1 cellular context compared by ENCODE assay signal in genomic region chr2:74198461-74199274, GRCh38.
TF ChIP-seq lines count a peak whose summit lies in the region.

MTHFD2 (plus strand) TSS chr2:74198615; CDS start chr2:74198642, 27 bp downstream.

TF ChIP-seq in K562, 482 proteins besides CTCF, POLR2A, EP300 and RAD21 (continued from another document and continues in another):
- TF ChIP-seq ZBTB40 (IDR thresholded peaks at IDR 0.05) (no peak), ZBTB40 (CRISPR knock-in tag; IDR thresholded peaks at IDR 0.05) (0 out of 2 replicates have a peak, but pooled peaks have one; percentile 32), FOXP1 (CRISPR knock-in tag; IDR thresholded peaks at IDR 0.05) (peak; percentile 65; the same call in 1 of the 2 replicates), CLOCK (CRISPR knock-in tag; IDR thresholded peaks at IDR 0.05; ENCODE audit: borderline replicate concordance) (no peak), NFRKB (IDR thresholded peaks at IDR 0.05; ENCODE audit: low read depth) (peak; percentile 87), CXXC5 (CRISPR knock-in tag; IDR thresholded peaks at IDR 0.05) (peak; percentile 80), AFF1 (IDR thresholded peaks at IDR 0.05; ENCODE audit: low read depth in 1 of 2, partially characterized antibody in 2 of 2) (peak in 1 of 2 experiments; percentile 20), MEF2D (tag; conservative IDR thresholded peaks at IDR 0.05; ENCODE audit: low read depth) (no peak), HNRNPUL1 (IDR thresholded peaks at IDR 0.05; ENCODE audit: low read length) (no peak), ZNF778 (CRISPR knock-in tag; IDR thresholded peaks at IDR 0.05) (no peak), DEAF1 (CRISPR knock-in tag; IDR thresholded peaks at IDR 0.05) (peak; percentile 47; the same call in 1 of the 2 replicates), SRSF9 (IDR thresholded peaks at IDR 0.05; ENCODE audit: borderline replicate concordance, low read depth, low read length) (no peak), MCM3 (IDR thresholded peaks at IDR 0.05) (no peak), NELFE (IDR thresholded peaks at IDR 0.05; ENCODE audit: insufficient read depth, insufficient read length) (no peak), NRF1 (conservative IDR thresholded peaks at IDR 0.05 in 1 of 2, IDR thresholded peaks at IDR 0.05 in 1 of 2) (peak; percentile 86 to 89), RNF2 (IDR thresholded peaks at IDR 0.05) (peak; percentile 84), PKNOX1 (IDR thresholded peaks at IDR 0.05) (peak; percentile 98), HMBOX1 (IDR thresholded peaks at IDR 0.05) (no peak), ZNF263 (CRISPR knock-in tag; IDR thresholded peaks at IDR 0.05; ENCODE audit: borderline replicate concordance) (peak; percentile 44; the same call in 1 of the 2 replicates), PCBP1 (IDR thresholded peaks at IDR 0.05; ENCODE audit: low read depth, low read length, poor library complexity, severe bottlenecking) (peak; percentile 99), ZNF740 (CRISPR knock-in tag; IDR thresholded peaks at IDR 0.05) (peak; percentile 66), ZNF740 (tag; IDR thresholded peaks at IDR 0.05) (no peak), DMBX1 (CRISPR knock-in tag; IDR thresholded peaks at IDR 0.05; ENCODE audit: borderline replicate concordance) (no peak), RCOR1 (IDR thresholded peaks at IDR 0.05; ENCODE audit: borderline replicate concordance in 1 of 2, low read depth in 2 of 2, low read length in 2 of 2) (peak in 1 of 2 experiments; percentile 82; a peak in 2 of 4 replicates), GABPA (tag; conservative IDR thresholded peaks at IDR 0.05; ENCODE audit: low read depth) (peak; percentile 52; the same call in 1 of the 2 replicates), ZBTB1 (CRISPR knock-in tag; IDR thresholded peaks at IDR 0.05; ENCODE audit: borderline replicate concordance, low read depth) (peak; percentile 79; the same call in 1 of the 2 replicates), ZC3H11A (IDR thresholded peaks at IDR 0.05; ENCODE audit: low read depth, low read length) (no peak), ZNF24 (IDR thresholded peaks at IDR 0.05) (peak; percentile 56), IRF1 (CRISPR knock-in tag; IDR thresholded peaks at IDR 0.05; ENCODE audit: borderline replicate concordance) (peak; percentile 81; the same call in 1 of the 2 replicates)
